Comparison of ENCODE assay signal across 9 cellular contexts in genomic region chr3:191499307-191500125, GRCh38. TPM values are rescaled to one million over a fixed set of nuclear protein-coding genes. Genes with fewer than 3 reads are reported as not detected.
DNase-seq lines count a peak whose midpoint lies in the region; ATAC-seq, FAIRE-seq and TF ChIP-seq lines count a peak whose summit lies in the region.
"Had no signal": no experiment of that assay in that cellular context is flagged by ENCODE, and none has a peak within 500 bp of the region (broad histone marks: within the 10 kb centered on the region; RNA-seq: fewer than 3 reads in every experiment).

No MANE protein-coding gene starts in this region.

- DNase-seq in NCI-H748 (lab: John Stamatoyannopoulos, UW; ENCODE audit: unreplicated experiment) (peak; percentile 53), NCI-H748 treated with DMSO at 0.1 percent for 48 hours (lab: John Stamatoyannopoulos, UW) (no peak), astrocyte (ENCODE audit: low read depth) (peak; percentile 41), islet precursor cell (peak; percentile 56), urothelium cell line (ENCODE audit: low spot score) (peak; percentile 78), NCI-H187 (lab: John Stamatoyannopoulos, UW) (no peak)
- DNase-seq in activated T-helper 2 cell treated with anti-CD3 and anti-CD28 coated beads, Interferon-gamma antibody, Interleukin-2, Interleukin-4, amounts not matched to agents 10 μg/mL and 5 μg/mL and 100 μg/mL, durations not matched to agents 14 hours and 24 hours and 36 hours (ENCODE audit: low spot score) = no peak

- no peaks in the 10 kb centered on the region for H3K36me3 ChIP-seq in astrocyte (ENCODE audit: insufficient read depth, low read length)
- H3K36me3 ChIP-seq: BLaER1 had no signal

- H2AFZ ChIP-seq in astrocyte (ENCODE audit: low read depth, low read length) = peak overlapping the region; percentile 57

- H3K9me3 ChIP-seq in astrocyte (ENCODE audit: insufficient read depth, low read depth, low read length) = no peaks in the 10 kb centered on the region
- H3K9me3 ChIP-seq: BLaER1 had no signal

- H3K36me3 Mint-ChIP-seq in astrocyte (ENCODE audit: low read depth, unreplicated experiment) = no peaks in the 10 kb centered on the region
- no peaks in the 10 kb centered on the region for H3K36me3 Mint-ChIP-seq in activated T-helper 2 cell treated with anti-CD3 and anti-CD28 coated beads, Interferon-gamma antibody, Interleukin-2, Interleukin-4, amounts not matched to agents 10 μg/mL and 5 μg/mL and 100 μg/mL, durations not matched to agents 14 hours and 24 hours and 36 hours (ENCODE audit: low read depth)

- H3K27me3 Mint-ChIP-seq in astrocyte (ENCODE audit: low read depth, unreplicated experiment) = no peaks in the 10 kb centered on the region
- no peaks in the 10 kb centered on the region for H3K27me3 Mint-ChIP-seq in activated T-helper 2 cell treated with anti-CD3 and anti-CD28 coated beads, Interferon-gamma antibody, Interleukin-2, Interleukin-4, amounts not matched to agents 10 μg/mL and 5 μg/mL and 100 μg/mL, durations not matched to agents 14 hours and 24 hours and 36 hours (ENCODE audit: low read depth)

- FAIRE-seq in astrocyte (lab: Jason Lieb, UNC) (no peak), urothelium cell line (lab: Jason Lieb, UNC) (no peak)

- peaks cover 2% of the 10 kb centered on the region for H3K9me3 Mint-ChIP-seq in astrocyte (ENCODE audit: unreplicated experiment)
- no peaks in the 10 kb centered on the region for H3K9me3 Mint-ChIP-seq in activated T-helper 2 cell treated with anti-CD3 and anti-CD28 coated beads, Interferon-gamma antibody, Interleukin-2, Interleukin-4, amounts not matched to agents 10 μg/mL and 5 μg/mL and 100 μg/mL, durations not matched to agents 14 hours and 24 hours and 36 hours

- H3K27ac Mint-ChIP-seq in astrocyte (ENCODE audit: unreplicated experiment) = no peak overlapping the region
- no peak overlapping the region for H3K27ac Mint-ChIP-seq in activated T-helper 2 cell treated with anti-CD3 and anti-CD28 coated beads, Interferon-gamma antibody, Interleukin-2, Interleukin-4, amounts not matched to agents 10 μg/mL and 5 μg/mL and 100 μg/mL, durations not matched to agents 14 hours and 24 hours and 36 hours

- no peak for TF ChIP-seq CTCF in astrocyte (IDR thresholded peaks at IDR 0.05; ENCODE audit: insufficient read depth, low read depth, low read length)

- no peaks in the 10 kb centered on the region for H3K4me1 Mint-ChIP-seq in astrocyte (ENCODE audit: low read depth, unreplicated experiment)
- H3K4me1 Mint-ChIP-seq in activated T-helper 2 cell treated with anti-CD3 and anti-CD28 coated beads, Interferon-gamma antibody, Interleukin-2, Interleukin-4, amounts not matched to agents 10 μg/mL and 5 μg/mL and 100 μg/mL, durations not matched to agents 14 hours and 24 hours and 36 hours (ENCODE audit: low read depth) = no peaks in the 10 kb centered on the region

- no peaks in the 10 kb centered on the region for H3K4me1 ChIP-seq in astrocyte (ENCODE audit: insufficient read depth, low read length)
- H3K4me1 ChIP-seq: BLaER1 had no signal

- H3K4me2 ChIP-seq in astrocyte (ENCODE audit: low read length) = peak overlapping the region; percentile 80
- H3K4me2 ChIP-seq: BLaER1 had no signal

- no peak for ATAC-seq in GM19023 (IDR thresholded peaks at IDR 0.05; ENCODE audit: unreplicated experiment)

- H3K27me3 ChIP-seq in astrocyte (ENCODE audit: insufficient read depth, low read length) = no peaks in the 10 kb centered on the region
- H3K27me3 ChIP-seq: BLaER1 had no signal

- no peak overlapping the region for H3K27ac ChIP-seq in astrocyte (ENCODE audit: low read depth, low read length)
- H3K27ac ChIP-seq: BLaER1 had no signal

- no peak overlapping the region for H3K4me3 ChIP-seq in astrocyte (ENCODE audit: insufficient read depth, low read depth, low read length)
- H3K4me3 ChIP-seq: BLaER1 had no signal

- H4K20me1 ChIP-seq in astrocyte (ENCODE audit: insufficient read depth, low read length) = no peaks in the 10 kb centered on the region
- H4K20me1 ChIP-seq: BLaER1 had no signal

- intact Hi-C loops in activated T-helper 2 cell treated with anti-CD3 and anti-CD28 coated beads, Interferon-gamma antibody, Interleukin-2, Interleukin-4, amounts not matched to agents 10 μg/mL and 5 μg/mL and 100 μg/mL, durations not matched to agents 14 hours and 24 hours and 36 hours (cut with micrococcal nuclease) = no loop called here

- H3K4me3 Mint-ChIP-seq in astrocyte (ENCODE audit: unreplicated experiment) = no peak overlapping the region
- H3K4me3 Mint-ChIP-seq in activated T-helper 2 cell treated with anti-CD3 and anti-CD28 coated beads, Interferon-gamma antibody, Interleukin-2, Interleukin-4, amounts not matched to agents 10 μg/mL and 5 μg/mL and 100 μg/mL, durations not matched to agents 14 hours and 24 hours and 36 hours (ENCODE audit: low read depth) = no peak overlapping the region

- H3K9ac ChIP-seq in astrocyte (ENCODE audit: low read length) = peak overlapping the region; percentile 28
- H3K9ac ChIP-seq: BLaER1 had no signal

- H3K79me2 ChIP-seq in astrocyte (ENCODE audit: insufficient read depth, low read length) = no peaks in the 10 kb centered on the region

RNA-seq across cellular contexts. Expression of gene PYDC2, which starts 38.6 kb away (rescaled TPM):
- not detected in 2 replicates for total RNA-seq in astrocyte
- total RNA-seq in activated T-helper 2 cell treated with anti-CD3 and anti-CD28 coated beads, Interferon-gamma antibody, Interleukin-2, Interleukin-4, amounts not matched to agents 10 μg/mL and 5 μg/mL and 100 μg/mL, durations not matched to agents 14 hours and 24 hours and 36 hours = not detected in 2 replicates

Comparison
In these comparisons a context has a peak if more than half of its experiments do, and no peak if none do; other contexts are left out.
1. DNase-seq: peak in NCI-H748 (single experiment), astrocyte (single experiment), islet precursor cell (single experiment) and urothelium cell line (single experiment); none in NCI-H748 treated with DMSO at 0.1 percent for 48 hours (single experiment), activated T-helper 2 cell treated with anti-CD3 and anti-CD28 coated beads, Interferon-gamma antibody, Interleukin-2, Interleukin-4, amounts not matched to agents 10 μg/mL and 5 μg/mL and 100 μg/mL, durations not matched to agents 14 hours and 24 hours and 36 hours (single experiment) and NCI-H187 (0 of 2).